In the genomic region with DNA sequence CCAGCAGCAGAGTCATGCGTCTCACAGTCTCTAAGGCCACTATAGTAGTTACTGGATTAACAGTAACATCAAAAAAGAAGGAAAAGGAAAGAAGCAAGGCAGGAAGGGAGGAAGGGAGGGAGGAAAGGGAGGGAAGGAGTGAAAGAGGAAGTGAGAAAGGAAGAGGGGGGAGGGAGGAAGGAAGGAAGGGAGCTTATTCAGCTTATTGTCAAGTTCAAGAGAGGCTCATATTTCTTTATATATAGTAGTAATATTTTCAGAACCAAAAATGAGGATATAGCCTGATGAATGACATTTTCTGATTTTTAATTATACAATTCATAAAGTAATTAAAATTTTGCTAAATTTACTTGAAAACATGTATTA, we compare ENCODE assay signal across 1 cellular context.
A peak's percentile ranks its signal among the peaks of the same experiment; 100 is the strongest.
TF ChIP-seq lines count a peak whose summit lies in the region.

No MANE protein-coding gene starts in this region.

TF ChIP-seq in K562, 482 proteins besides CTCF, POLR2A, EP300 and RAD21:
- TF ChIP-seq SPI1 (IDR thresholded peaks at IDR 0.05; ENCODE audit: borderline replicate concordance, low read depth, low read length): peak; percentile 68; the same call in 1 of the 2 replicates
- TF ChIP-seq ZC3H11A (IDR thresholded peaks at IDR 0.05; ENCODE audit: low read depth, low read length): no peak
- no peak for TF ChIP-seq RBM14 (IDR thresholded peaks at IDR 0.05; ENCODE audit: borderline replicate concordance, insufficient read depth, low read depth, low read length)
- peak; percentile 45 to 58; a peak in 1 of 4 replicates for TF ChIP-seq ETV6 (IDR thresholded peaks at IDR 0.05; ENCODE audit: borderline replicate concordance in 1 of 2, low read depth in 2 of 2, low read length in 1 of 2)
- no peak for TF ChIP-seq ETV6 (CRISPR knock-in tag; IDR thresholded peaks at IDR 0.05; ENCODE audit: borderline replicate concordance)
